In the genomic region with DNA sequence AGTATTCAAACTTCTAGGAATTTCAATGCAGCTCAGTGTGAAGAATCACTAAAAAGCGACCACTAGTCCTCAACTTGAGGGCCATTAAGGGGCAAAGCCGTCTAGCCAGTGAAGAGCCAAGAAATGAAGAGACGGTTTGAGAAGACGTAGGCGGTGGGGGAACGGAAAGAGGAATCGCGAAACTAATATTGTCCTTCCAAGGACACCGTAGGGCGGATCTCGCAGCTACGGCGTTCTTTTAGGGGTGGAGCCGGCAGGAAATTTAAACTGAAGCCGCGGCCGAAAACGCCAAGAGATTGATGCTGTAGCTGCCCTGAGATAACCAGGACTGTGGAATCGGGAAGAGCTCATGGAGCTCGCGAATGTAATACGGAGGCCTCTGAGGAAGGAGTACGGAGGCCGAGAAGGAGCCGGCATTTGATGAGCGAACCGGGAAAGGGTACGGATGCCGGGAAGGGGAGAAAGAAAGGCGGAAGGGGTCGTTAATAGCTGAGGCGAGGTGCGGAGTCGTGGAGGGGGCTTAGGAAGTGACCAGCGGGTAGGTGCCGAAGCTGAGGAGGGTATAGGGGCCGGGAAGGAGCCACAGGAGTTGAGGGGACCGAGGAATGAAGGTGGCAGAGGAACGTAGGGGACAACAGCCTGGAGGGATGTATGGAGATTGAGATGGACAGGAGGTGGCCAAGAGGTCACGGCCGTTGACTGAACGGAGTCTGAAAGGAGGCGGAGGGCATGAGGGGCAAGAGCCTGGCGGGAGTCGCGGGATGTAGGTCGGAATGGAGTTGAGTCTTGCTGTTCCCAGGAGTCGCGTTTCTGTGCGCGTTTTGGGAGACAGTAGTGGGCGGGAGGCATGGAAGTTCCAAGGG, we compare ENCODE assay signal across 8 cellular contexts. TPM values are rescaled to one million over a fixed set of nuclear protein-coding genes. Genes with fewer than 3 reads are reported as not detected.
DNase-seq lines count a peak whose midpoint lies in the region; ATAC-seq and TF ChIP-seq lines count a peak whose summit lies in the region.

A gene with protein sequence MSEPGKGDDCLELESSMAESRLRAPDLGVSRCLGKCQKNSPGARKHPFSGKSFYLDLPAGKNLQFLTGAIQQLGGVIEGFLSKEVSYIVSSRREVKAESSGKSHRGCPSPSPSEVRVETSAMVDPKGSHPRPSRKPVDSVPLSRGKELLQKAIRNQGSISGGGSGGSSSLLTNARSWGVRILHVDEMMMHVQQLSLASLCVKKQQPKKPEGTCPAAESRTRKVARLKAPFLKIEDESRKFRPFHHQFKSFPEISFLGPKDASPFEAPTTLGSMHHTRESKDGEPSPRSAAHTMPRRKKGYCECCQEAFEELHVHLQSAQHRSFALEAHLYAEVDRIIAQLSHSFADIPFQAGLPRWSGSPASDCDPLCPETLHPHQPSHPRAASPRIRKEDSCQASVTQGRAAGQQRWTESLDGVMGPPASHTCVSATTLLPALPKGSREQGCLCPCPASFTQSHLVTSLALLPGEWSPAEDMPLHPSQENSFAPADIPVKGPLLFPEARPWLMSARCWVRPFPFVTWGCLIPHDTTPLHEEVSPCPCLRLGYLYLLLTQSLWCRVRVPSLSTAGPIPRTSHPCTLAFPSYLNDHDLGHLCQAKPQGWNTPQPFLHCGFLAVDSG (plus strand): TSS at position 265 of the 863 bp plus-strand sequence. CDS start 156 bp downstream, at position 421.

- H3K9me3 ChIP-seq in testis, result no peaks in the 10 kb centered on the region

- peak within 1 kb of the TSS; percentile 97 for H3K4me3 ChIP-seq in AG10803 (ENCODE audit: low read length)
- H3K4me3 ChIP-seq in testis, result peak within 1 kb of the TSS; percentile 84 to 89

- peaks cover 11% of the 10 kb centered on the region for H3K4me1 ChIP-seq in testis

- H3K27ac Mint-ChIP-seq in activated naive CD8-positive, alpha-beta T cell treated with anti-CD3 and anti-CD28 coated beads for 36 hours, result no peak within 1 kb of the TSS
- no peak within 1 kb of the TSS for H3K27ac Mint-ChIP-seq in osteocyte (ENCODE audit: unreplicated experiment)

- H3K27ac ChIP-seq in testis, result peak within 1 kb of the TSS; percentile 51 to 79

- intact Hi-C loops in Right ventricle myocardium inferior (cut with DNase I), result no loop called here
- intact Hi-C loops in testis (cut with DNase I; ENCODE audit: low total_unique reads), result no loop called here

- no peak for TF ChIP-seq POLR2A in testis (IDR thresholded peaks at IDR 0.05)

- H3K4me3 Mint-ChIP-seq in activated naive CD8-positive, alpha-beta T cell treated with anti-CD3 and anti-CD28 coated beads for 36 hours, result no peak within 1 kb of the TSS
- H3K4me3 Mint-ChIP-seq in osteocyte (ENCODE audit: unreplicated experiment), result no peak within 1 kb of the TSS

- peak; percentile 91 for DNase-seq in AG10803 (ENCODE audit: low read depth)
- peak; percentile 88 for DNase-seq in GM20000 (ENCODE audit: low spot score)
- DNase-seq in NCI-H1105 treated with DMSO at 0.1 percent for 48 hours (lab: John Stamatoyannopoulos, UW), result peak; percentile 81
- DNase-seq in SKM-1 treated with dmso at 0.1 percent for 144 hours (lab: John Stamatoyannopoulos, UW; ENCODE audit: unreplicated experiment), result peak; percentile 80
- peak; percentile 81 for DNase-seq in activated naive CD8-positive, alpha-beta T cell treated with anti-CD3 and anti-CD28 coated beads for 36 hours
- peak; percentile 85 for DNase-seq in Right ventricle myocardium inferior (ENCODE audit: missing footprints)
- peak; percentile 91 for DNase-seq in osteocyte (ENCODE audit: extremely low spot score, unreplicated experiment)
- peak; percentile 90 for DNase-seq in testis

- H3K4me1 Mint-ChIP-seq in activated naive CD8-positive, alpha-beta T cell treated with anti-CD3 and anti-CD28 coated beads for 36 hours, result peaks cover 4% of the 10 kb centered on the region
- H3K4me1 Mint-ChIP-seq in osteocyte (ENCODE audit: unreplicated experiment), result peaks cover 6% of the 10 kb centered on the region

- H3K9me3 Mint-ChIP-seq in activated naive CD8-positive, alpha-beta T cell treated with anti-CD3 and anti-CD28 coated beads for 36 hours, result no peaks in the 10 kb centered on the region
- no peaks in the 10 kb centered on the region for H3K9me3 Mint-ChIP-seq in osteocyte (ENCODE audit: unreplicated experiment)

- no peaks in the 10 kb centered on the region for H3K36me3 ChIP-seq in testis (ENCODE audit: low read depth, missing control alignments)

- peaks cover 6% of the 10 kb centered on the region for H3K36me3 Mint-ChIP-seq in activated naive CD8-positive, alpha-beta T cell treated with anti-CD3 and anti-CD28 coated beads for 36 hours
- H3K36me3 Mint-ChIP-seq in osteocyte (ENCODE audit: unreplicated experiment), result no peaks in the 10 kb centered on the region

- 0 to 1% methylated on average over 49 to 52 of the region's 52 CpGs for WGBS in testis, 2 donors

- peak; percentile 87 for ATAC-seq in Right ventricle myocardium inferior

- H3K27me3 Mint-ChIP-seq in activated naive CD8-positive, alpha-beta T cell treated with anti-CD3 and anti-CD28 coated beads for 36 hours, result no peaks in the 10 kb centered on the region
- peaks cover 11% of the 10 kb centered on the region for H3K27me3 Mint-ChIP-seq in osteocyte (ENCODE audit: unreplicated experiment)

- TF ChIP-seq CTCF in AG10803 (conservative IDR thresholded peaks at IDR 0.05; ENCODE audit: low read length), result no peak
- TF ChIP-seq CTCF in GM20000 (IDR thresholded peaks at IDR 0.05; ENCODE audit: extremely low read depth, missing control alignments), result no peak
- TF ChIP-seq CTCF in osteocyte (IDR thresholded peaks at IDR 0.05), result no peak
- peak in 2 of 3 experiments; percentile 24 to 78 for TF ChIP-seq CTCF in testis (IDR thresholded peaks at IDR 0.05)

- H3K27me3 ChIP-seq in testis, result no peaks in the 10 kb centered on the region

RNA-seq across cellular contexts. Expression of the gene that starts here (rescaled TPM):
- total RNA-seq in activated naive CD8-positive, alpha-beta T cell treated with anti-CD3 and anti-CD28 coated beads for 36 hours, result 10 to 100 TPM; 21.9 to 24.6 TPM
- total RNA-seq in Right ventricle myocardium inferior (3.8 TPM), osteocyte (6.7 and 9.2 TPM in 2 replicates), testis (10 to 100 TPM; 47.3 to 55.1 TPM)
- polyA plus RNA-seq in testis (ENCODE audit: insufficient read depth, low read depth, low replicate concordance), result 50.2 TPM

Comparison
In these comparisons a context has a peak if more than half of its experiments do, and no peak if none do; other contexts are left out.
1. Peak in every context shown above with its lines: DNase-seq, ATAC-seq, H3K4me3 ChIP-seq and H3K27ac ChIP-seq.
2. CTCF ChIP-seq: peak in testis (2 of 3); none in AG10803 (single experiment), GM20000 (single experiment) and osteocyte (single experiment).